Comparison of ENCODE assay signal across 18 cellular contexts in the genomic region with DNA sequence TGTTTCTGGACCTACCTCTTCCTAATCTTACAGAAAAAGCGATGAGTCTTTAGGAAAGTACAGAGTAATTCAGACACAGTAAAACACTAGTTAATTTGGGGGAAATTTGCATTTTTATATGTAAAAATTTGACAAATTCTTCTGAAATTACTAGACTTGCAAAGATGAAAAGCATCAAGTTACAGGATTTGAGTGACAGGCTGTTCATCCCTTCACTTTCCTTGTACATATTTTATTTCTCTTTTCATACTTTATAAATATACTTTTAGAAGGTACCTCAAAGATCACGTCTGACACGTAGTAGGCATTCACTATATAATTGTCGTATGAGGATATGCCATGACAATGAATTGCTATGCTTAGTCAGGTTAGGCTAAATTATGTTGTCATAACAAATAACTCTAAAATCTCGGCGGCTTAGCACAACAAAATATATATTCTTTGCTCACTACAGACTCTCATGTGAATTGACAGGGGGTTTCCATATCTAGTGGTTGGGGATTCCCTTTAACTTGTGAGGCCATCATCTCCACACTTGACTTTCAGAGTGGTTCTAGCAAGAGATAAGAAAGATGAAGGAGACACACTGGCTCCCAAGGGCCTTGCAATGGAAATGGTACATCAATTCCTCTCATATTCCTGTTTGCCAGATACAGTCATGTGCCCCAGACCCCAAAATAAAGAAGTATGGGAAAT.
DNase-seq lines count a peak whose midpoint lies in the region; ATAC-seq, FAIRE-seq and TF ChIP-seq lines count a peak whose summit lies in the region.
"Had no signal": no experiment of that assay in that cellular context is flagged by ENCODE, and none has a peak within 500 bp of the region (broad histone marks: within the 10 kb centered on the region; RNA-seq: fewer than 3 reads in every experiment).

No MANE protein-coding gene starts in this region.

- ATAC-seq in GM18867 (IDR thresholded peaks at IDR 0.05; ENCODE audit: unreplicated experiment) (peak; percentile 66), HG03378 (IDR thresholded peaks at IDR 0.05; ENCODE audit: unreplicated experiment) (peak; percentile 83)
- ATAC-seq: PC-3 had no signal

- no peak overlapping the region for H3K4me3 Mint-ChIP-seq in T-helper 2 cell treated with Interferon-gamma antibody and Interleukin-4, amounts not matched to agents 5 μg/mL and 100 μg/mL, for 36 hours
- H3K4me3 Mint-ChIP-seq in mesothelial cell of epicardium: no peak overlapping the region
- H3K4me3 Mint-ChIP-seq: activated CD4-positive, alpha-beta T cell treated with anti-CD3 and anti-CD28 coated beads, Interleukin-2, amount 10 ng/mL, durations not matched to agents 7 days and 5 days had no signal

- H3K9me3 Mint-ChIP-seq in T-helper 2 cell treated with Interferon-gamma antibody and Interleukin-4, amounts not matched to agents 5 μg/mL and 100 μg/mL, for 36 hours: no peaks in the 10 kb centered on the region
- peaks cover 7% of the 10 kb centered on the region for H3K9me3 Mint-ChIP-seq in mesothelial cell of epicardium
- H3K9me3 Mint-ChIP-seq: activated CD4-positive, alpha-beta T cell treated with anti-CD3 and anti-CD28 coated beads, Interleukin-2, amount 10 ng/mL, durations not matched to agents 7 days and 5 days had no signal

- no peaks in the 10 kb centered on the region for H3K4me1 Mint-ChIP-seq in T-helper 2 cell treated with Interferon-gamma antibody and Interleukin-4, amounts not matched to agents 5 μg/mL and 100 μg/mL, for 36 hours (ENCODE audit: low read depth)
- peaks cover 24% of the 10 kb centered on the region for H3K4me1 Mint-ChIP-seq in mesothelial cell of epicardium
- H3K4me1 Mint-ChIP-seq: activated CD4-positive, alpha-beta T cell treated with anti-CD3 and anti-CD28 coated beads, Interleukin-2, amount 10 ng/mL, durations not matched to agents 7 days and 5 days had no signal

- TF ChIP-seq POLR2A in H54 (IDR thresholded peaks at IDR 0.05; ENCODE audit: low read depth, low read length): no peak
- TF ChIP-seq POLR2A in uterus (IDR thresholded peaks at IDR 0.05): no peak

- no peak overlapping the region for H3K4me3 ChIP-seq in uterus
- H3K4me3 ChIP-seq: colonic mucosa, ovary, SK-N-MC had no signal

- no peaks in the 10 kb centered on the region for H3K27me3 ChIP-seq in uterus
- H3K27me3 ChIP-seq: BE2C, colonic mucosa, ovary had no signal

- no peak for TF ChIP-seq CTCF in uterus (IDR thresholded peaks at IDR 0.05)
- TF ChIP-seq CTCF in mesothelial cell of epicardium (IDR thresholded peaks at IDR 0.05; ENCODE audit: unreplicated experiment): no peak

- H3K9me3 ChIP-seq in uterus: no peaks in the 10 kb centered on the region
- H3K9me3 ChIP-seq: BE2C, colonic mucosa, ovary had no signal

- no peaks in the 10 kb centered on the region for H3K4me1 ChIP-seq in uterus
- H3K4me1 ChIP-seq: BE2C, colonic mucosa had no signal

- H3K27ac Mint-ChIP-seq in T-helper 2 cell treated with Interferon-gamma antibody and Interleukin-4, amounts not matched to agents 5 μg/mL and 100 μg/mL, for 36 hours: no peak overlapping the region
- H3K27ac Mint-ChIP-seq in mesothelial cell of epicardium: no peak overlapping the region
- H3K27ac Mint-ChIP-seq: activated CD4-positive, alpha-beta T cell treated with anti-CD3 and anti-CD28 coated beads, Interleukin-2, amount 10 ng/mL, durations not matched to agents 7 days and 5 days had no signal

- peak overlapping the region; percentile 69 to 72 for H3K27ac ChIP-seq in uterus
- H3K27ac ChIP-seq: colonic mucosa, ovary, SK-N-MC had no signal

- no peaks in the 10 kb centered on the region for H3K36me3 ChIP-seq in uterus
- H3K36me3 ChIP-seq: BE2C, colonic mucosa, ovary had no signal

- intact Hi-C loops in uterus (cut with DNase I; ENCODE audit: low total_unique reads): no loop called here

- DNase-seq in H54 (ENCODE audit: insufficient read length, low spot score): no peak
- no peak for DNase-seq in uterus
- DNase-seq in SKM-1 (lab: John Stamatoyannopoulos, UW; ENCODE audit: unreplicated experiment): no peak
- DNase-seq in T-helper 2 cell treated with Interferon-gamma antibody and Interleukin-4, amounts not matched to agents 5 μg/mL and 100 μg/mL, for 36 hours (ENCODE audit: low spot score): no peak
- no peak for DNase-seq in mesothelial cell of epicardium (ENCODE audit: low spot score in 2 of 2, unreplicated experiment in 2 of 2)
- DNase-seq: activated CD4-positive, alpha-beta T cell treated with anti-CD3 and anti-CD28 coated beads, Interleukin-2, amount 10 ng/mL, durations not matched to agents 7 days and 5 days; activated naive CD4-positive, alpha-beta T cell treated with anti-CD3 and anti-CD28 coated beads, Interleukin-2, amount 50 U/mL, for 16 hours; activated T-cell treated with anti-CD3 and anti-CD28 coated beads for 4 hours; BE2C; colonic mucosa; GDM1; NCI-H526 treated with DMSO at 0.1 percent for 48 hours; ovary; PC-3; stimulated activated CD4-positive, alpha-beta T cell treated with anti-CD3 and anti-CD28 coated beads, Interleukin-4, amount 100 ng/mL, for 4 hours had no signal

- FAIRE-seq in H54 (lab: Jason Lieb, UNC): peak; percentile 27

- H3K36me3 Mint-ChIP-seq in T-helper 2 cell treated with Interferon-gamma antibody and Interleukin-4, amounts not matched to agents 5 μg/mL and 100 μg/mL, for 36 hours (ENCODE audit: low read depth): no peaks in the 10 kb centered on the region
- H3K36me3 Mint-ChIP-seq in mesothelial cell of epicardium: no peaks in the 10 kb centered on the region

- H3K27me3 Mint-ChIP-seq in T-helper 2 cell treated with Interferon-gamma antibody and Interleukin-4, amounts not matched to agents 5 μg/mL and 100 μg/mL, for 36 hours (ENCODE audit: low read depth): no peaks in the 10 kb centered on the region
- peaks cover 37% of the 10 kb centered on the region for H3K27me3 Mint-ChIP-seq in mesothelial cell of epicardium (ENCODE audit: low read depth)
